ENCODE assay signal across 8 cellular contexts in genomic region chr7:106041140-106041717, GRCh38.
DNase-seq lines count a peak whose midpoint lies in the region; ATAC-seq lines count a peak whose summit lies in the region.

No MANE protein-coding gene starts in this region.

- ATAC-seq in GM19324 (IDR thresholded peaks at IDR 0.05; ENCODE audit: low FRiP score, unreplicated experiment) = peak; percentile 43

- in situ Hi-C loops in Caki2 (cut with HindIII; ENCODE audit: low pct_unique_long_range_greater_than_20kb, low sequenced_read_pairs) = no loop called here

- DNase-seq in Caki2 (ENCODE audit: low read depth) = peak; percentile 9
- DNase-seq in NCI-H2227 (lab: John Stamatoyannopoulos, UW; ENCODE audit: unreplicated experiment) = peak; percentile 78
- DNase-seq in activated naive CD4-positive, alpha-beta T cell treated with anti-CD3 and anti-CD28 coated beads, Interleukin-2, amount 50 U/mL, for 16 hours = peak; percentile 35
- peak; percentile 82 for DNase-seq in iPS-NIHi11 (ENCODE audit: low spot score)
- peak; percentile 23 for DNase-seq in stimulated activated CD4-positive, alpha-beta T cell treated with anti-CD3 and anti-CD28 coated beads, Interleukin-4, amount 100 ng/mL, for 1 hour
- DNase-seq in medulla oblongata (ENCODE audit: extremely low spot score) = no peak
- no peak for DNase-seq in GF-D8 (lab: John Stamatoyannopoulos, UW)

Comparison
In these comparisons a context has a peak if more than half of its experiments do, and no peak if none do; other contexts are left out.
1. DNase-seq: peak in Caki2 (single experiment), NCI-H2227 (single experiment), activated naive CD4-positive, alpha-beta T cell treated with anti-CD3 and anti-CD28 coated beads, Interleukin-2, amount 50 U/mL, for 16 hours (single experiment), iPS-NIHi11 (single experiment) and stimulated activated CD4-positive, alpha-beta T cell treated with anti-CD3 and anti-CD28 coated beads, Interleukin-4, amount 100 ng/mL, for 1 hour (single experiment); none in medulla oblongata (single experiment) and GF-D8 (single experiment).